Comparison of ENCODE assay signal across 8 cellular contexts in genomic region chr1:171434717-171435346, GRCh38.
DNase-seq lines count a peak whose midpoint lies in the region; ATAC-seq and FAIRE-seq lines count a peak whose summit lies in the region.

No MANE protein-coding gene starts in this region.

- H3K27me3 Mint-ChIP-seq in activated naive CD4-positive, alpha-beta T cell treated with anti-CD3 and anti-CD28 coated beads, Interleukin-2, amount 10 ng/mL, durations not matched to agents 7 days and 5 days, result peaks cover 14% of the 10 kb centered on the region

- H3K4me3 Mint-ChIP-seq in activated naive CD4-positive, alpha-beta T cell treated with anti-CD3 and anti-CD28 coated beads, Interleukin-2, amount 10 ng/mL, durations not matched to agents 7 days and 5 days, result no peak overlapping the region

- H3K9me3 Mint-ChIP-seq in activated naive CD4-positive, alpha-beta T cell treated with anti-CD3 and anti-CD28 coated beads, Interleukin-2, amount 10 ng/mL, durations not matched to agents 7 days and 5 days, result no peaks in the 10 kb centered on the region

- CTCF ChIA-PET in activated naive CD4-positive, alpha-beta T cell treated with anti-CD3 and anti-CD28 coated beads, Interleukin-2, amount 10 ng/mL, durations not matched to agents 7 days and 5 days (lab: Charles Lee), result no interaction called here

- no peak for FAIRE-seq in HTR-8/SVneo (lab: Jason Lieb, UNC)

- no peak for ATAC-seq in HG02870 (IDR thresholded peaks at IDR 0.05; ENCODE audit: unreplicated experiment)

- peak; percentile 46 for DNase-seq in AG20443 (ENCODE audit: low spot score)
- DNase-seq in HTR-8/SVneo (ENCODE audit: insufficient read length, low spot score), result peak; percentile 14
- no peak for DNase-seq in activated naive CD4-positive, alpha-beta T cell treated with anti-CD3 and anti-CD28 coated beads, Interleukin-2, amount 10 ng/mL, durations not matched to agents 7 days and 5 days
- peak; percentile 94 for DNase-seq in iris pigment epithelial cell (ENCODE audit: low read depth)
- no peak for DNase-seq in T1000 (lab: John Stamatoyannopoulos, UW)
- DNase-seq in HuH-7 (ENCODE audit: low spot score), result no peak
- DNase-seq in NCI-H1417 treated with DMSO at 0.1 percent for 48 hours (lab: John Stamatoyannopoulos, UW), result no peak

- H3K27ac Mint-ChIP-seq in activated naive CD4-positive, alpha-beta T cell treated with anti-CD3 and anti-CD28 coated beads, Interleukin-2, amount 10 ng/mL, durations not matched to agents 7 days and 5 days, result peak overlapping the region; percentile 76

- no peaks in the 10 kb centered on the region for H3K36me3 Mint-ChIP-seq in activated naive CD4-positive, alpha-beta T cell treated with anti-CD3 and anti-CD28 coated beads, Interleukin-2, amount 10 ng/mL, durations not matched to agents 7 days and 5 days

- H3K4me1 Mint-ChIP-seq in activated naive CD4-positive, alpha-beta T cell treated with anti-CD3 and anti-CD28 coated beads, Interleukin-2, amount 10 ng/mL, durations not matched to agents 7 days and 5 days, result peaks cover 10% of the 10 kb centered on the region

Comparison
In these comparisons a context has a peak if more than half of its experiments do, and no peak if none do; other contexts are left out.
1. DNase-seq: peak in AG20443 (single experiment), HTR-8/SVneo (single experiment) and iris pigment epithelial cell (single experiment); none in activated naive CD4-positive, alpha-beta T cell treated with anti-CD3 and anti-CD28 coated beads, Interleukin-2, amount 10 ng/mL, durations not matched to agents 7 days and 5 days (single experiment), T1000 (single experiment), HuH-7 (single experiment) and NCI-H1417 treated with DMSO at 0.1 percent for 48 hours (single experiment).